8 cellular contexts compared by ENCODE assay signal in the genomic region with DNA sequence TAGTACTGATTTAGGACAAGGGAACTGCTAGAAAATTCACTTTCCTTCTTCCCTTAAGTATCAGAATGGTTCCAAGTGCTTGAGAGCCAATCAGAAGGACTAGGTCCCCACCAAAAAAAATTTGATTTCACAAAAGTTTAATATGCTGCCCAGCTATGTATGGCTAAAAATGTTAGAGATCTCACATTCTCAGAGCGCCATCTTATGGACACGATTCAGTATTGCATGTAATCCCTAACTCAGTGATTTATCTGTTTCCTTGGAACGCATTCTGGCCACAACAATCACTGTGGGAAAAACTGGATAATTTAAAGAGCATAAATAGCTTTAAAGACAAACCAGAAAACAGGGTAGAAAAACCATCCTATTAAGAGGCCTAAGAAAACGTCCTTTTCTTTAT.
DNase-seq lines count a peak whose midpoint lies in the region; ATAC-seq and TF ChIP-seq lines count a peak whose summit lies in the region.

No MANE protein-coding gene starts in this region.

- CTCF ChIA-PET in Calu3 (lab: Charles Lee), result interaction anchor here (0.6 to 1.3 kb wide), 6 partner anchors 12 to 335 kb away, joined by 3 to 16 read pairs (median 4); a partner anchor contains a TSS

- no peak overlapping the region for H3K4me3 Mint-ChIP-seq in Calu3 (ENCODE audit: low read depth, unreplicated experiment)

- ATAC-seq in SK-N-SH treated with all-trans-retinoic acid at 6 μM for 48 hours (peak; percentile 80), sciatic nerve (peak; percentile 49), GM21423 (IDR thresholded peaks at IDR 0.05; ENCODE audit: unreplicated experiment) (no peak), HG03039 (IDR thresholded peaks at IDR 0.05; ENCODE audit: unreplicated experiment) (no peak)

- TF ChIP-seq CTCF in Calu3 (IDR thresholded peaks at IDR 0.05; ENCODE audit: unreplicated experiment), result peak; percentile 30

- peaks cover 23% of the 10 kb centered on the region for H3K4me1 Mint-ChIP-seq in Calu3 (ENCODE audit: low read depth, unreplicated experiment)

- DNase-seq in Calu3, result peak; percentile 20
- peak; percentile 6 for DNase-seq in HT1080 (ENCODE audit: low read depth)
- DNase-seq in glomerular endothelial cell (ENCODE audit: extremely low read depth, low read depth, low spot score), result peak; percentile 10
- DNase-seq in sciatic nerve (ENCODE audit: low spot score), result no peak
- no peak for DNase-seq in amniotic stem cell (lab: John Stamatoyannopoulos, UW)

- peaks cover 8% of the 10 kb centered on the region for H3K36me3 Mint-ChIP-seq in Calu3 (ENCODE audit: insufficient read depth, unreplicated experiment)

- BruUV-seq in Calu3 (replicated peaks; lab: Mats Ljungman, UMichigan), result no TSS peak

- no peak overlapping the region for H3K27ac Mint-ChIP-seq in Calu3 (ENCODE audit: unreplicated experiment)

- no peaks in the 10 kb centered on the region for H3K9me3 Mint-ChIP-seq in Calu3 (ENCODE audit: low read depth, unreplicated experiment)

- intact Hi-C loops in Calu3 (cut with micrococcal nuclease; ENCODE audit: unreplicated experiment), result loop anchor here (1.0 to 10.0 kb wide), 7 partner anchors 202 to 696 kb away; no protein-coding TSS in a partner anchor
- intact Hi-C loops in sciatic nerve (cut with DNase I), result no loop called here

- no peaks in the 10 kb centered on the region for H3K27me3 Mint-ChIP-seq in Calu3 (ENCODE audit: unreplicated experiment)

TF ChIP-seq in SK-N-SH treated with all-trans-retinoic acid at 6 μM for 48 hours, 23 proteins besides CTCF, POLR2A, EP300 and RAD21:
- TF ChIP-seq, protein P1, sequence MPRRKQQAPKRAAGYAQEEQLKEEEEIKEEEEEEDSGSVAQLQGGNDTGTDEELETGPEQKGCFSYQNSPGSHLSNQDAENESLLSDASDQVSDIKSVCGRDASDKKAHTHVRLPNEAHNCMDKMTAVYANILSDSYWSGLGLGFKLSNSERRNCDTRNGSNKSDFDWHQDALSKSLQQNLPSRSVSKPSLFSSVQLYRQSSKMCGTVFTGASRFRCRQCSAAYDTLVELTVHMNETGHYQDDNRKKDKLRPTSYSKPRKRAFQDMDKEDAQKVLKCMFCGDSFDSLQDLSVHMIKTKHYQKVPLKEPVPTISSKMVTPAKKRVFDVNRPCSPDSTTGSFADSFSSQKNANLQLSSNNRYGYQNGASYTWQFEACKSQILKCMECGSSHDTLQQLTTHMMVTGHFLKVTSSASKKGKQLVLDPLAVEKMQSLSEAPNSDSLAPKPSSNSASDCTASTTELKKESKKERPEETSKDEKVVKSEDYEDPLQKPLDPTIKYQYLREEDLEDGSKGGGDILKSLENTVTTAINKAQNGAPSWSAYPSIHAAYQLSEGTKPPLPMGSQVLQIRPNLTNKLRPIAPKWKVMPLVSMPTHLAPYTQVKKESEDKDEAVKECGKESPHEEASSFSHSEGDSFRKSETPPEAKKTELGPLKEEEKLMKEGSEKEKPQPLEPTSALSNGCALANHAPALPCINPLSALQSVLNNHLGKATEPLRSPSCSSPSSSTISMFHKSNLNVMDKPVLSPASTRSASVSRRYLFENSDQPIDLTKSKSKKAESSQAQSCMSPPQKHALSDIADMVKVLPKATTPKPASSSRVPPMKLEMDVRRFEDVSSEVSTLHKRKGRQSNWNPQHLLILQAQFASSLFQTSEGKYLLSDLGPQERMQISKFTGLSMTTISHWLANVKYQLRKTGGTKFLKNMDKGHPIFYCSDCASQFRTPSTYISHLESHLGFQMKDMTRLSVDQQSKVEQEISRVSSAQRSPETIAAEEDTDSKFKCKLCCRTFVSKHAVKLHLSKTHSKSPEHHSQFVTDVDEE (CRISPR knock-in tag; IDR thresholded peaks at IDR 0.05), result no peak
- no peak for TF ChIP-seq ZNF70 (CRISPR knock-in tag; IDR thresholded peaks at IDR 0.05)
- TF ChIP-seq, protein P2, sequence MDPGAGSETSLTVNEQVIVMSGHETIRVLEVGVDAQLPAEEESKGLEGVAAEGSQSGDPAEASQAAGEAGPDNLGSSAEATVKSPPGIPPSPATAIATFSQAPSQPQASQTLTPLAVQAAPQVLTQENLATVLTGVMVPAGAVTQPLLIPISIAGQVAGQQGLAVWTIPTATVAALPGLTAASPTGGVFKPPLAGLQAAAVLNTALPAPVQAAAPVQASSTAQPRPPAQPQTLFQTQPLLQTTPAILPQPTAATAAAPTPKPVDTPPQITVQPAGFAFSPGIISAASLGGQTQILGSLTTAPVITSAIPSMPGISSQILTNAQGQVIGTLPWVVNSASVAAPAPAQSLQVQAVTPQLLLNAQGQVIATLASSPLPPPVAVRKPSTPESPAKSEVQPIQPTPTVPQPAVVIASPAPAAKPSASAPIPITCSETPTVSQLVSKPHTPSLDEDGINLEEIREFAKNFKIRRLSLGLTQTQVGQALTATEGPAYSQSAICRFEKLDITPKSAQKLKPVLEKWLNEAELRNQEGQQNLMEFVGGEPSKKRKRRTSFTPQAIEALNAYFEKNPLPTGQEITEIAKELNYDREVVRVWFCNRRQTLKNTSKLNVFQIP (CRISPR knock-in tag; IDR thresholded peaks at IDR 0.05; ENCODE audit: borderline replicate concordance, low read depth), result no peak
- TF ChIP-seq RARB (CRISPR knock-in tag; IDR thresholded peaks at IDR 0.05), result no peak
- TF ChIP-seq CSDC2 (CRISPR knock-in tag; IDR thresholded peaks at IDR 0.05), result no peak
- TF ChIP-seq TCF4 (CRISPR knock-in tag; IDR thresholded peaks at IDR 0.05; ENCODE audit: borderline replicate concordance), result no peak
- no peak for TF ChIP-seq ZNF565 (CRISPR knock-in tag; conservative IDR thresholded peaks at IDR 0.05; ENCODE audit: low read depth)
- TF ChIP-seq, protein P3, sequence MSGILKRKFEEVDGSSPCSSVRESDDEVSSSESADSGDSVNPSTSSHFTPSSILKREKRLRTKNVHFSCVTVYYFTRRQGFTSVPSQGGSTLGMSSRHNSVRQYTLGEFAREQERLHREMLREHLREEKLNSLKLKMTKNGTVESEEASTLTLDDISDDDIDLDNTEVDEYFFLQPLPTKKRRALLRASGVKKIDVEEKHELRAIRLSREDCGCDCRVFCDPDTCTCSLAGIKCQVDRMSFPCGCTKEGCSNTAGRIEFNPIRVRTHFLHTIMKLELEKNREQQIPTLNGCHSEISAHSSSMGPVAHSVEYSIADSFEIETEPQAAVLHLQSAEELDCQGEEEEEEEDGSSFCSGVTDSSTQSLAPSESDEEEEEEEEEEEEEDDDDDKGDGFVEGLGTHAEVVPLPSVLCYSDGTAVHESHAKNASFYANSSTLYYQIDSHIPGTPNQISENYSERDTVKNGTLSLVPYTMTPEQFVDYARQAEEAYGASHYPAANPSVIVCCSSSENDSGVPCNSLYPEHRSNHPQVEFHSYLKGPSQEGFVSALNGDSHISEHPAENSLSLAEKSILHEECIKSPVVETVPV (CRISPR knock-in tag; IDR thresholded peaks at IDR 0.05), result no peak
- no peak for TF ChIP-seq BACH2 (CRISPR knock-in tag; IDR thresholded peaks at IDR 0.05; ENCODE audit: borderline replicate concordance)
- no peak for TF ChIP-seq PPARA (CRISPR knock-in tag; IDR thresholded peaks at IDR 0.05; ENCODE audit: borderline replicate concordance)

Comparison
In these comparisons a context has a peak if more than half of its experiments do, and no peak if none do; other contexts are left out.
1. DNase-seq: peak in Calu3 (single experiment), HT1080 (single experiment) and glomerular endothelial cell (single experiment); none in sciatic nerve (single experiment) and amniotic stem cell (single experiment).
2. ATAC-seq: peak in SK-N-SH treated with all-trans-retinoic acid at 6 μM for 48 hours (single experiment) and sciatic nerve (single experiment); none in GM21423 (single experiment) and HG03039 (single experiment).